ENCODE assay signal across 1 cellular context in the genomic region with DNA sequence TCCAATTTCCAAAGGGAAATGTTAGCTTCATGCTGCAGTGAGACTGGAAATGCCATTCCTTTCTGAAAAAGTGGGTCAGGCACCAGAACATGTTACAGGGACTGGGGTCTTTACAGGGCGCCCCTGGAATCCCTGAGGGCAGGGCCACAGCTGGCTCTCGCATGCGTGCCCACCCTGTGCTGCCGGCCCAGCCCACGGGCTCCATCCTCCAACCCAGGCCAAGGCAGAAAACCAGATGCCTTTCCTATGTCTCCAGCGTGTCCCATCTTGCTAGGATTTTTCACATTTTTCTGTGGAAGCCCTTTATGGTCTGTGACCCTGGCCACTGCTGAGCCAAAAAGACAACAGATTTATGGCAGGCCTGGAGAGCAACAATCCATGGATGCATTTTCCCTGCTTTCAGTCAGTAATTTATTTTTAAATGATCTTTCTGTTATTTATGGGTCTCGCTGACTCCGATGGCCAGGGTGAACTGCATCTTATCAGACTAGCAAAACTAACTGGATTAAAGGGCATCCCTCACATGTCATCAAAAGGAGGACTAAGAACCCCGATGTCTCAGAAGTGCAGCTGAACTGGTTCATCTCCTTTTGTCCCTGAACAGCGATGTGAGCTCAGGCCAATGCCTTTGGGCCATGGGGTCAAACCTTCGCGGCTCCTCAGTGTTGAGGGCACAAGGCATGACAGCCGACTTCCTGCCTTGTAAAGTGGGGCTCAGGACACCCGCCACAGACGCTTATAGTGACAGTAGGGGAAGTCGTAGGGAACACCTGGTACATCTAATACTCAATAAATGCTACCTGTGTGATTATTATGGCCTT.
TF ChIP-seq lines count a peak whose summit lies in the region.

No MANE protein-coding gene starts in this region.

TF ChIP-seq in SK-N-SH, 30 proteins besides CTCF, POLR2A, EP300 and RAD21 (continued from another document):
- TF ChIP-seq, protein P1, sequence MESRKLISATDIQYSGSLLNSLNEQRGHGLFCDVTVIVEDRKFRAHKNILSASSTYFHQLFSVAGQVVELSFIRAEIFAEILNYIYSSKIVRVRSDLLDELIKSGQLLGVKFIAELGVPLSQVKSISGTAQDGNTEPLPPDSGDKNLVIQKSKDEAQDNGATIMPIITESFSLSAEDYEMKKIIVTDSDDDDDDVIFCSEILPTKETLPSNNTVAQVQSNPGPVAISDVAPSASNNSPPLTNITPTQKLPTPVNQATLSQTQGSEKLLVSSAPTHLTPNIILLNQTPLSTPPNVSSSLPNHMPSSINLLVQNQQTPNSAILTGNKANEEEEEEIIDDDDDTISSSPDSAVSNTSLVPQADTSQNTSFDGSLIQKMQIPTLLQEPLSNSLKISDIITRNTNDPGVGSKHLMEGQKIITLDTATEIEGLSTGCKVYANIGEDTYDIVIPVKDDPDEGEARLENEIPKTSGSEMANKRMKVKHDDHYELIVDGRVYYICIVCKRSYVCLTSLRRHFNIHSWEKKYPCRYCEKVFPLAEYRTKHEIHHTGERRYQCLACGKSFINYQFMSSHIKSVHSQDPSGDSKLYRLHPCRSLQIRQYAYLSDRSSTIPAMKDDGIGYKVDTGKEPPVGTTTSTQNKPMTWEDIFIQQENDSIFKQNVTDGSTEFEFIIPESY (IDR thresholded peaks at IDR 0.05; ENCODE audit: borderline replicate concordance, low read depth) = no peak
- TF ChIP-seq MXI1 (IDR thresholded peaks at IDR 0.05; ENCODE audit: low read depth, low read length) = no peak
